In the genomic region with DNA sequence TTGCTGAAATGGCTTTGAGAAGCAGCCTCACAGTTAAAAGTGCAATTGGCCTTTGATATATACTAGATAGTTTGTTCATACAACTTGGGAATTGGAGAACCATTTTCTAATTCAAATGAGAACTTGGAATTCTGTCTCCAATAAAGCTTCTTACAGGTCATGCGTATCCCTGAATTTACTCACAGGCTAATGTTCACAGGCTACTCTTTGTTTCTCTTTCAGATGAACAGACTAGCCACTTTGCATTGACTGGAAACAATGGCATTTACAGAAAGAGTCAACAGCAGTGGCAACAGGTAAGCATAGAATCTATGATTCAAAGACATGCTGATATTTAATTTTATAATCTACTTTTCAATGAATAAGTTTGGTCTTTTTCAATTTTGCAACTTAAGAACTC, we compare ENCODE assay signal across 16 cellular contexts. TPM values are rescaled to one million over a fixed set of nuclear protein-coding genes. Genes with fewer than 3 reads are reported as not detected.
DNase-seq lines count a peak whose midpoint lies in the region; ATAC-seq and TF ChIP-seq lines count a peak whose summit lies in the region.
"Had no signal": no experiment of that assay in that cellular context is flagged by ENCODE, and none has a peak within 500 bp of the region (broad histone marks: within the 10 kb centered on the region; RNA-seq: fewer than 3 reads in every experiment).

No MANE protein-coding gene starts in this region.

- H3K4me3 ChIP-seq in endodermal cell (ENCODE audit: low read length): no peak overlapping the region
- H3K4me3 ChIP-seq in prostate gland: no peak overlapping the region
- H3K4me3 ChIP-seq: hepatocyte, pancreas, vagina had no signal

- no peaks in the 10 kb centered on the region for H3K9me3 ChIP-seq in endodermal cell (ENCODE audit: control insufficient read depth, low read length)
- H3K9me3 ChIP-seq in prostate gland: no peaks in the 10 kb centered on the region
- H3K9me3 ChIP-seq: pancreas, vagina had no signal

- H3K4me1 ChIP-seq in endodermal cell (ENCODE audit: control insufficient read depth, insufficient read depth, low read length): peaks cover 6% of the 10 kb centered on the region
- no peaks in the 10 kb centered on the region for H3K4me1 ChIP-seq in prostate gland (replicated peaks)

- H3K36me3 Mint-ChIP-seq in endodermal cell (ENCODE audit: low read depth): peaks cover 30% of the 10 kb centered on the region

- no peak for TF ChIP-seq POLR2A in prostate gland (IDR thresholded peaks at IDR 0.05)

- no peaks in the 10 kb centered on the region for H3K27me3 Mint-ChIP-seq in endodermal cell (ENCODE audit: insufficient read depth)
- H3K27me3 Mint-ChIP-seq: activated CD4-positive, alpha-beta memory T cell treated with anti-CD3 and anti-CD28 coated beads for 36 hours; memory B cell had no signal

- peaks cover 53% of the 10 kb centered on the region for H3K4me1 Mint-ChIP-seq in endodermal cell

- peak overlapping the region; percentile 72 for H3K27ac Mint-ChIP-seq in endodermal cell
- H3K27ac Mint-ChIP-seq: activated CD4-positive, alpha-beta memory T cell treated with anti-CD3 and anti-CD28 coated beads for 36 hours; memory B cell had no signal

- H3K27me3 ChIP-seq in endodermal cell (ENCODE audit: control insufficient read depth, insufficient read depth, low read length, poor library complexity, severe bottlenecking) (no peaks in the 10 kb centered on the region), prostate gland (replicated peaks; ENCODE audit: insufficient read depth) (no peaks in the 10 kb centered on the region)
- H3K27me3 ChIP-seq: hepatocyte, pancreas, vagina had no signal

- intact Hi-C loops in prostate gland (cut with DNase I): no loop called here

- ATAC-seq in GM21786 (IDR thresholded peaks at IDR 0.05; ENCODE audit: unreplicated experiment) (peak; percentile 33), GM21717 (IDR thresholded peaks at IDR 0.05; ENCODE audit: unreplicated experiment) (no peak), HG03039 (IDR thresholded peaks at IDR 0.05; ENCODE audit: unreplicated experiment) (no peak)
- ATAC-seq: pancreas had no signal

- H3K27ac ChIP-seq in endodermal cell (ENCODE audit: low read depth, low read length) (no peak overlapping the region), prostate gland (no peak overlapping the region)
- H3K27ac ChIP-seq: hepatocyte, pancreas, vagina had no signal

- H3K36me3 ChIP-seq in endodermal cell (ENCODE audit: control insufficient read depth, insufficient read depth, low read length): peaks cover 26% of the 10 kb centered on the region
- no peaks in the 10 kb centered on the region for H3K36me3 ChIP-seq in prostate gland
- H3K36me3 ChIP-seq: pancreas, vagina had no signal

- H3K4me3 Mint-ChIP-seq in endodermal cell: no peak overlapping the region
- H3K4me3 Mint-ChIP-seq: activated CD4-positive, alpha-beta memory T cell treated with anti-CD3 and anti-CD28 coated beads for 36 hours; memory B cell had no signal

- TF ChIP-seq CTCF in endodermal cell (conservative IDR thresholded peaks at IDR 0.05): no peak
- TF ChIP-seq CTCF in prostate gland (IDR thresholded peaks at IDR 0.05): no peak

- no peak overlapping the region for H3K9ac ChIP-seq in endodermal cell (ENCODE audit: extremely low read depth, low read length, poor library complexity, severe bottlenecking)

- DNase-seq in DMS79 (lab: John Stamatoyannopoulos, UW): peak; percentile 51
- DNase-seq in NCI-H1048 (lab: John Stamatoyannopoulos, UW): peak; percentile 58
- DNase-seq in endodermal cell: no peak
- no peak for DNase-seq in SIG-M5 treated with dmso at 0.1 percent for 504 hours (lab: John Stamatoyannopoulos, UW; ENCODE audit: unreplicated experiment)
- no peak for DNase-seq in prostate gland (ENCODE audit: low spot score)
- DNase-seq: activated CD4-positive, alpha-beta memory T cell treated with anti-CD3 and anti-CD28 coated beads for 36 hours; activated effector memory CD4-positive, alpha-beta T cell treated with anti-CD3 and anti-CD28 coated beads, Interleukin-2, amount 50 U/mL, for 16 hours; pancreas; RPMI8226; T1000 had no signal

- 57 to 81% methylated on average over 1 of the region's 1 CpG for WGBS in endodermal cell (ENCODE audit: insufficient coverage in 1 of 2, insufficient read length in 1 of 2), 2 experiments
- 70% methylated on average over 1 of the region's 1 CpG for WGBS in prostate gland

- no peaks in the 10 kb centered on the region for H3K9me3 Mint-ChIP-seq in endodermal cell
- H3K9me3 Mint-ChIP-seq: activated CD4-positive, alpha-beta memory T cell treated with anti-CD3 and anti-CD28 coated beads for 36 hours; memory B cell had no signal

RNA-seq across cellular contexts. Expression of gene AFF1, which starts 13.5 kb away (rescaled TPM):
- total RNA-seq in endodermal cell: 100 to 1,000 TPM; 134 to 171 TPM
- polyA plus RNA-seq in endodermal cell (2013, experiment 1 of 2): 30.2 TPM
- 31.3 TPM for polyA plus RNA-seq in endodermal cell (2013, experiment 2 of 2)
- 10 to 100 TPM; 69.7 to 92.5 TPM for total RNA-seq in prostate gland

RNA-seq across cellular contexts. Expression of gene C4orf36, which starts 56.1 kb away (rescaled TPM):
- total RNA-seq in endodermal cell (1 to 10 TPM; 2.2 to 3.7 TPM), prostate gland (1 to 10 TPM in 1 of 2 donors, not detected in 1; 3.4 TPM)
- polyA plus RNA-seq in endodermal cell (2013, experiment 1 of 2): 2.2 TPM
- polyA plus RNA-seq in endodermal cell (2013, experiment 2 of 2): 2.2 TPM
- total RNA-seq: vagina had no signal

Comparison
In these comparisons a context has a peak if more than half of its experiments do, and no peak if none do; other contexts are left out.
1. DNase-seq: peak in DMS79 (single experiment) and NCI-H1048 (single experiment); none in endodermal cell (single experiment), SIG-M5 treated with dmso at 0.1 percent for 504 hours (single experiment) and prostate gland (single experiment).